ENCODE assay signal across 8 cellular contexts in the genomic region with DNA sequence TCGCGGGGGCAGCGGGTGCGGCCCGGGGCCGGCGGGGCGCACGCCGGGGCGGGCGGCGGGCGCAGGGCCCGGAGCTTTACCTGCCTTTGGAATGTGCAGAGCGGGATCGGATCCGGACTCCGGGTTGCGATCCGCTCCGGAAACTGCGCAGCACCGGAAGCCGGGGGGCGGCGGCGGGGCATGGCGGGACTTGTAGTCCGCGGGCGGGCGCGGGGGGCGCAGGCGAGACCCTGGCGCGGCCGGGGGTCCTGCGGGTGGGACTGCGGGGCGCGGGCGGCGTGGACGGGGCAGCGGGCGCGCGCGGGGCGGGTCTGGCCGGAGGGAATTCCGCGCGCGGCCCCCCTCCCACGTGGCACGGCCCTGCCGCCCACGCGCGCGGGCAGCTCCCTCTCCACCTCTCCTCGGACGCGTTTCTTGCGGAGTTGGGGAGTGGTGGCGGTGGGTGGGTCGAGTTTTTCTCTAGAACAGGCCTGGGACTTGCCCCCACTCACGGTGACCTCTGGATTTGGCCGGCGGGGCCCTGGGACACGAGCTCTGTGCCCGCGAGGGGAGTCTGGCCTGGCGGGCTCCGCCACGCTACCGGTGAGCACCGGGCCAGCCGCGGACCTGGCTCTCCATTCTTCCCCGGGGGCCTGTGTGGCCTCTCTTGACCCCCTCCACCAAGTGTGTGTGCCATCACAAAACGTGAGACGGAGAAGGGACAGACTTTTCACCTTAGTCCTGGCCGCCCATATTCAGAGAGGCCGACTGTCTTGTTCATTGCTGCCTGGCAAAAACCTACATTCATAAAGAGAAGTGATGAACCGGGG. TPM values are rescaled to one million over a fixed set of nuclear protein-coding genes. Genes with fewer than 3 reads are reported as not detected.
DNase-seq lines count a peak whose midpoint lies in the region; ATAC-seq and TF ChIP-seq lines count a peak whose summit lies in the region.

PRDM15 (minus strand) TSS at position 155 of the 809 bp plus-strand sequence. CDS start 18,981 bp downstream, outside the sequence.

- H3K4me3 ChIP-seq in WERI-Rb-1 (ENCODE audit: low read depth, low read length): peak within 1 kb of the TSS; percentile 91
- peak within 1 kb of the TSS; percentile 88 for H3K4me3 ChIP-seq in smooth muscle cell

- H2AFZ ChIP-seq in smooth muscle cell (ENCODE audit: low read depth): peak within 1 kb of the TSS; percentile 88

- H3K9me3 Mint-ChIP-seq in immature natural killer cell: no peaks in the 10 kb centered on the region

- no peaks in the 10 kb centered on the region for H3K27me3 ChIP-seq in WERI-Rb-1 (ENCODE audit: insufficient read depth, low read depth, severe bottlenecking)
- no peaks in the 10 kb centered on the region for H3K27me3 ChIP-seq in smooth muscle cell (ENCODE audit: low read depth)

- no peak for TF ChIP-seq CTCF in WERI-Rb-1 (IDR thresholded peaks at IDR 0.05; ENCODE audit: low read depth, low read length)
- TF ChIP-seq CTCF in smooth muscle cell (IDR thresholded peaks at IDR 0.05; ENCODE audit: borderline replicate concordance, insufficient read depth, poor library complexity, severe bottlenecking): no peak

- H3K27me3 Mint-ChIP-seq in immature natural killer cell (ENCODE audit: low read depth in 3 of 3): peaks cover 0 to 8% (median 5%) of the 10 kb centered on the region in 3 donors

- H3K36me3 Mint-ChIP-seq in immature natural killer cell: no peaks in the 10 kb centered on the region

- H3K27ac Mint-ChIP-seq in immature natural killer cell: peak within 1 kb of the TSS; percentile 83 to 95 (median 90)

- H3K36me3 ChIP-seq in WERI-Rb-1 (no peaks in the 10 kb centered on the region; the same call in none of the 2 replicates), smooth muscle cell (ENCODE audit: low read depth) (no peaks in the 10 kb centered on the region)

- H3K9ac ChIP-seq in smooth muscle cell (ENCODE audit: low read depth): peak within 1 kb of the TSS; percentile 87

- peaks cover 18 to 40% of the 10 kb centered on the region in 2 donors for H3K4me1 Mint-ChIP-seq in immature natural killer cell

- H3K27ac ChIP-seq in WERI-Rb-1: peak within 1 kb of the TSS; percentile 93
- H3K27ac ChIP-seq in smooth muscle cell (ENCODE audit: low read depth): peak within 1 kb of the TSS; percentile 73

- H3F3A ChIP-seq in smooth muscle cell (ENCODE audit: low read depth): no peaks in the 10 kb centered on the region

- DNase-seq in NCI-H524 (lab: John Stamatoyannopoulos, UW): peak; percentile 53 to 75
- DNase-seq in NCI-H524 treated with DMSO at 0.1 percent for 48 hours (lab: John Stamatoyannopoulos, UW): no peak
- peak; percentile 80 for DNase-seq in NCI-H2107 (lab: John Stamatoyannopoulos, UW)
- peak; percentile 93 for DNase-seq in WERI-Rb-1
- DNase-seq in T47D (ENCODE audit: low read depth in 1 of 2, low spot score in 1 of 2): peak; percentile 86 to 87
- DNase-seq in immature natural killer cell: peak; percentile 73 to 77 (median 76)
- DNase-seq in smooth muscle cell (lab: John Stamatoyannopoulos, UW; ENCODE audit: unreplicated experiment): peak; percentile 59

- WGBS in smooth muscle cell (ENCODE audit: low lambda C conversion rate): 5% methylated on average over 34 of the region's 89 CpGs

- peaks cover 8% of the 10 kb centered on the region for H3K79me2 ChIP-seq in smooth muscle cell (ENCODE audit: low read depth)

- H3K4me2 ChIP-seq in smooth muscle cell: peak within 1 kb of the TSS; percentile 99

- H3K9me3 ChIP-seq in WERI-Rb-1 (ENCODE audit: severe bottlenecking) (no peaks in the 10 kb centered on the region), smooth muscle cell (replicated peaks; ENCODE audit: low read depth) (no peaks in the 10 kb centered on the region)

- H3K4me1 ChIP-seq in smooth muscle cell (ENCODE audit: low read depth): peaks cover 15% of the 10 kb centered on the region

- H3K4me3 Mint-ChIP-seq in immature natural killer cell: peak within 1 kb of the TSS; percentile 88 to 91 (median 90)

- in situ Hi-C loops in T47D (cut with HindIII; ENCODE audit: low pct_unique_long_range_greater_than_20kb, low sequenced_read_pairs): no loop called here

- no peaks in the 10 kb centered on the region for H4K20me1 ChIP-seq in smooth muscle cell (ENCODE audit: low read depth)

- ATAC-seq in HG02884 (IDR thresholded peaks at IDR 0.05; ENCODE audit: unreplicated experiment): peak; percentile 68

RNA-seq across cellular contexts. Expression of gene PRDM15, which starts in this region (rescaled TPM):
- polyA plus RNA-seq in immature natural killer cell (1 to 10 TPM in 2 of 3 donors, not detected in 1; 1.3 to 3.5 TPM), smooth muscle cell (2.0 and 5.9 TPM in 2 replicates)
- 5.4 and 6.8 TPM in 2 replicates for total RNA-seq in smooth muscle cell
